ENCODE assay signal across 8 cellular contexts in the genomic region with DNA sequence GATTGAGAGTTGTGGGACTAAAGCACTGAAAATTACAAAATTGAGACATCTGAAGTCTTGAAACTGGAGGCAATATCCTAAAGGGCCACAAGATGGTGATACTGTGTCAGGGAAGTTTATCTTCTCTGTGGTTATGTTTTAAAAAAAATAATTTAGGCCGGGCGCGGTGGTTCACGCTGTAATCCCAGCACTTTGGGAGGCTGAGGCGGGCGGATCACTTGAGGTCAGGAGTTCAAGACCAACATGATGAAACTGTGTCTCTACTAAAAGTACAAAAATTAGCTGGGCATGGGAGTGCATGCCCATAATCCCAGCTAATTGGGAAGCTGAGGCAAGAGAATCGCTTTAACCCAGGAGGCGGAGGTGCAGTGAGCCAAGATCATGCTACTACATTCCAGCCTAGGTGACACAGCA. TPM values are rescaled to one million over a fixed set of nuclear protein-coding genes. Genes with fewer than 3 reads are reported as not detected.
DNase-seq lines count a peak whose midpoint lies in the region; ATAC-seq and TF ChIP-seq lines count a peak whose summit lies in the region.

No MANE protein-coding gene starts in this region.

- peak; percentile 73 for TF ChIP-seq RAD21 in SK-N-SH (IDR thresholded peaks at IDR 0.05; ENCODE audit: low read length)

- no peaks in the 10 kb centered on the region for H3K9me3 ChIP-seq in SK-N-SH
- no peaks in the 10 kb centered on the region for H3K9me3 ChIP-seq in lung (ENCODE audit: control insufficient read depth in 2 of 2, insufficient read depth in 1 of 2, low read length in 1 of 2)
- no peaks in the 10 kb centered on the region for H3K9me3 ChIP-seq in thoracic aorta

- H3K9ac ChIP-seq in SK-N-SH: no peak overlapping the region

- H3K36me3 ChIP-seq in SK-N-SH (replicated peaks in 1 of 2; ENCODE audit: control insufficient read depth in 1 of 2, insufficient read depth in 2 of 2, low read length in 1 of 2) (peaks cover 26 to 59% of the 10 kb centered on the region in 2 experiments), lung (ENCODE audit: control insufficient read depth in 2 of 2, insufficient read depth in 2 of 2, low read length in 2 of 2) (peaks cover 4 to 23% of the 10 kb centered on the region in 2 donors), thoracic aorta (peaks cover 14% of the 10 kb centered on the region)

- H3K27ac ChIP-seq in SK-N-SH (ENCODE audit: low read depth in 2 of 2, low read length in 1 of 2) (no peak overlapping the region), lung (ENCODE audit: low read depth in 1 of 2, low read length in 1 of 2) (no peak overlapping the region), thoracic aorta (no peak overlapping the region)

- no peaks in the 10 kb centered on the region; the same call in 1 of the 2 replicates for H3K79me2 ChIP-seq in SK-N-SH (ENCODE audit: insufficient read depth)

- in situ Hi-C loops in KBM-7 (cut with MboI; ENCODE audit: low pct_unique_long_range_greater_than_20kb, low sequenced_read_pairs): no loop called here

- TF ChIP-seq CTCF in SK-N-SH (IDR thresholded peaks at IDR 0.05) (peak; percentile 73), lung (IDR thresholded peaks at IDR 0.05; ENCODE audit: control extremely low read depth, extremely low read depth) (peak; percentile 31), thoracic aorta (IDR thresholded peaks at IDR 0.05) (peak; percentile 69)

- CTCF ChIA-PET in SK-N-SH (lab: Yijun Ruan, JAX): interaction anchor here (0.7 to 2.3 kb wide), 25 partner anchors 9 to 485 kb away, joined by 3 to 18 read pairs (median 4); a partner anchor contains a TSS

- peaks cover 14% of the 10 kb centered on the region for H3F3A ChIP-seq in SK-N-SH (replicated peaks; ENCODE audit: insufficient read depth)

- H4K20me1 ChIP-seq in SK-N-SH (ENCODE audit: insufficient read depth): no peaks in the 10 kb centered on the region

- no peaks in the 10 kb centered on the region for H3K27me3 ChIP-seq in SK-N-SH (ENCODE audit: insufficient read depth)
- no peaks in the 10 kb centered on the region for H3K27me3 ChIP-seq in lung (ENCODE audit: control insufficient read depth, insufficient read depth)
- no peaks in the 10 kb centered on the region for H3K27me3 ChIP-seq in thoracic aorta (replicated peaks; ENCODE audit: insufficient read depth)

- no peaks in the 10 kb centered on the region for H3K9me2 ChIP-seq in SK-N-SH

- ATAC-seq in GM21717 (IDR thresholded peaks at IDR 0.05; ENCODE audit: unreplicated experiment) (peak; percentile 66), lung (ENCODE audit: insufficient read depth, low FRiP score) (peak; percentile 82), thoracic aorta (ENCODE audit: insufficient number of reproducible peaks, low FRiP score, low read depth) (no peak)

- POLR2A ChIA-PET in SK-N-SH (lab: Yijun Ruan, JAX): no interaction called here

- peak; percentile 56 for DNase-seq in DMS53 (lab: John Stamatoyannopoulos, UW)
- DNase-seq in DMS53 treated with DMSO at 0.1 percent for 48 hours (lab: John Stamatoyannopoulos, UW; ENCODE audit: unreplicated experiment): no peak
- DNase-seq in KBM-7: peak; percentile 72
- peak; percentile 45 for DNase-seq in SK-N-SH
- DNase-seq in dermis blood vessel endothelial cell: peak; percentile 77
- no peak for DNase-seq in lung (ENCODE audit: low spot score)
- DNase-seq in thoracic aorta (ENCODE audit: low spot score): no peak

- H3K4me1 ChIP-seq in SK-N-SH (ENCODE audit: control insufficient read depth in 1 of 2, insufficient read depth in 2 of 2, low read depth in 1 of 2, low read length in 1 of 2): peaks cover 0 to 2% of the 10 kb centered on the region in 2 experiments; a peak in 1 of 4 replicates
- H3K4me1 ChIP-seq in lung (ENCODE audit: control insufficient read depth in 2 of 2, insufficient read depth in 2 of 2, low read length in 2 of 2): peaks cover 0 to 1% of the 10 kb centered on the region in 2 donors
- peaks cover 0 to 5% of the 10 kb centered on the region in 2 donors for H3K4me1 ChIP-seq in thoracic aorta (ENCODE audit: control insufficient read depth in 1 of 2, low read depth in 2 of 2)

- 73% methylated on average over 8 of the region's 8 CpGs for WGBS in SK-N-SH (ENCODE audit: low lambda C conversion rate)
- WGBS in lung, 2 donors: 30 to 34% methylated on average over 8 of the region's 8 CpGs

- no peak overlapping the region for H3K4me2 ChIP-seq in SK-N-SH

- H3K4me3 ChIP-seq in SK-N-SH (ENCODE audit: low read depth in 2 of 2, low read length in 1 of 2) (no peak overlapping the region), lung (no peak overlapping the region), thoracic aorta (peak overlapping the region; percentile 27)

- H2AFZ ChIP-seq in SK-N-SH (ENCODE audit: low read depth): no peak overlapping the region; the same call in 1 of the 2 replicates

- TF ChIP-seq EP300 in SK-N-SH (IDR thresholded peaks at IDR 0.05; ENCODE audit: borderline replicate concordance in 1 of 2, low read depth in 1 of 2, low read length in 1 of 2): no peak

TF ChIP-seq in SK-N-SH, 30 proteins besides CTCF, POLR2A, EP300 and RAD21:
- TF ChIP-seq SMC3 (IDR thresholded peaks at IDR 0.05; ENCODE audit: low read depth, low read length): peak; percentile 44
- TF ChIP-seq FOXJ3 (CRISPR knock-in tag; IDR thresholded peaks at IDR 0.05): no peak

RNA-seq across cellular contexts. Expression of a gene that starts 17.9 kb away (rescaled TPM):
- polyA plus RNA-seq in SK-N-SH (2012; rRNA removed) (28.6 and 41.4 TPM in 2 replicates), lung (10 to 100 TPM; 20.2 to 38.0 TPM)
- 25.2 and 37.1 TPM in 2 replicates for polyA plus RNA-seq in SK-N-SH (2012; cell fraction: cytosol; rRNA removed)
- 101 and 147 TPM in 2 replicates for polyA plus RNA-seq in SK-N-SH (2012; cell fraction: nucleus; rRNA removed)
- total RNA-seq in dermis blood vessel endothelial cell (6.5 and 8.4 TPM in 2 replicates), lung (10 to 100 TPM; 20.7 to 42.0 TPM), thoracic aorta (10 to 100 TPM; 29.2 to 39.0 TPM)

RNA-seq across cellular contexts. Expression of a gene that starts 55.9 kb away (rescaled TPM):
- polyA plus RNA-seq in SK-N-SH (2012; rRNA removed) (6.7 and 10.9 TPM in 2 replicates), lung (10 to 100 TPM; 15.7 to 19.8 TPM)
- 11.7 and 13.6 TPM in 2 replicates for polyA plus RNA-seq in SK-N-SH (2012; cell fraction: cytosol; rRNA removed)
- polyA plus RNA-seq in SK-N-SH (2012; cell fraction: nucleus; rRNA removed): 6.5 and 11.0 TPM in 2 replicates
- total RNA-seq in dermis blood vessel endothelial cell (46.1 and 49.1 TPM in 2 replicates), lung (10 to 100 TPM; 34.0 to 60.6 TPM), thoracic aorta (10 to 100 TPM; 22.6 to 53.3 TPM)

Comparison
In these comparisons a context has a peak if more than half of its experiments do, and no peak if none do; other contexts are left out.
1. DNase-seq: peak in DMS53 (single experiment), KBM-7 (single experiment), SK-N-SH (single experiment) and dermis blood vessel endothelial cell (single experiment); none in DMS53 treated with DMSO at 0.1 percent for 48 hours (single experiment), lung (single experiment) and thoracic aorta (single experiment).
2. Peak in every context shown above with its lines, with median percentiles within 50 percentile points of each other: CTCF ChIP-seq.